In the genomic region with DNA sequence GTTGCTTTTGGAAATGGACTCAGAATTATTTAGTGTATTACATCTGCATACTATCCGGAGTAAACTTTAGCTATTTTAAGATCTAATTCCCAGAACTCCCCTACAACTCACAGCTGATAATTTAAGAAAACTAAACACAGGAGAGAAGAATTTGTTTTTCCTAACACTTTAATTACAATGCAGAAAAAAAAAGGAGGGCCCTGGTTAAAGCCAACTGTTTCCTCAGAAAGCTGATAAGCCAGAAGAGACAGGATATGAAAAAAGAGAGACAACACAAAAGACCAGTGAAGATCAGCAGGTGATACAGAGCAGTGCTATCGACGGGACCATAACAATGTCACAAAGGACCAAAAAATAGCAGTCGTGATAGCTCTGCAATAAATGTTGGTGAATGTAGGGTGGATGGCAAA, we compare ENCODE assay signal across 1 cellular context.
A peak's percentile ranks its signal among the peaks of the same experiment; 100 is the strongest.
TF ChIP-seq lines count a peak whose summit lies in the region.

No MANE protein-coding gene starts in this region.

TF ChIP-seq in K562, 482 proteins besides CTCF, POLR2A, EP300 and RAD21 (continued from another document and continues in another):
- TF ChIP-seq, protein P1, sequence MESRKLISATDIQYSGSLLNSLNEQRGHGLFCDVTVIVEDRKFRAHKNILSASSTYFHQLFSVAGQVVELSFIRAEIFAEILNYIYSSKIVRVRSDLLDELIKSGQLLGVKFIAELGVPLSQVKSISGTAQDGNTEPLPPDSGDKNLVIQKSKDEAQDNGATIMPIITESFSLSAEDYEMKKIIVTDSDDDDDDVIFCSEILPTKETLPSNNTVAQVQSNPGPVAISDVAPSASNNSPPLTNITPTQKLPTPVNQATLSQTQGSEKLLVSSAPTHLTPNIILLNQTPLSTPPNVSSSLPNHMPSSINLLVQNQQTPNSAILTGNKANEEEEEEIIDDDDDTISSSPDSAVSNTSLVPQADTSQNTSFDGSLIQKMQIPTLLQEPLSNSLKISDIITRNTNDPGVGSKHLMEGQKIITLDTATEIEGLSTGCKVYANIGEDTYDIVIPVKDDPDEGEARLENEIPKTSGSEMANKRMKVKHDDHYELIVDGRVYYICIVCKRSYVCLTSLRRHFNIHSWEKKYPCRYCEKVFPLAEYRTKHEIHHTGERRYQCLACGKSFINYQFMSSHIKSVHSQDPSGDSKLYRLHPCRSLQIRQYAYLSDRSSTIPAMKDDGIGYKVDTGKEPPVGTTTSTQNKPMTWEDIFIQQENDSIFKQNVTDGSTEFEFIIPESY (CRISPR knock-in tag; IDR thresholded peaks at IDR 0.05) = no peak
- TF ChIP-seq, protein P2, sequence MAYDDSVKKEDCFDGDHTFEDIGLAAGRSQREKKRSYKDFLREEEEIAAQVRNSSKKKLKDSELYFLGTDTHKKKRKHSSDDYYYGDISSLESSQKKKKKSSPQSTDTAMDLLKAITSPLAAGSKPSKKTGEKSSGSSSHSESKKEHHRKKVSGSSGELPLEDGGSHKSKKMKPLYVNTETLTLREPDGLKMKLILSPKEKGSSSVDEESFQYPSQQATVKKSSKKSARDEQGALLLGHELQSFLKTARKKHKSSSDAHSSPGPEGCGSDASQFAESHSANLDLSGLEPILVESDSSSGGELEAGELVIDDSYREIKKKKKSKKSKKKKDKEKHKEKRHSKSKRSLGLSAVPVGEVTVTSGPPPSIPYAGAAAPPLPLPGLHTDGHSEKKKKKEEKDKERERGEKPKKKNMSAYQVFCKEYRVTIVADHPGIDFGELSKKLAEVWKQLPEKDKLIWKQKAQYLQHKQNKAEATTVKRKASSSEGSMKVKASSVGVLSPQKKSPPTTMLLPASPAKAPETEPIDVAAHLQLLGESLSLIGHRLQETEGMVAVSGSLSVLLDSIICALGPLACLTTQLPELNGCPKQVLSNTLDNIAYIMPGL (CRISPR knock-in tag; IDR thresholded peaks at IDR 0.05) = no peak
- TF ChIP-seq SMAD4 (CRISPR knock-in tag; conservative IDR thresholded peaks at IDR 0.05) (peak; percentile 63), NR2C2 (CRISPR knock-in tag; IDR thresholded peaks at IDR 0.05) (no peak), NR2C2 (tag; IDR thresholded peaks at IDR 0.05) (no peak), ESRRA (IDR thresholded peaks at IDR 0.05; ENCODE audit: borderline replicate concordance, low read depth) (no peak), ZNF23 (CRISPR knock-in tag; IDR thresholded peaks at IDR 0.05) (no peak), ZBTB1 (CRISPR knock-in tag; IDR thresholded peaks at IDR 0.05; ENCODE audit: borderline replicate concordance, low read depth) (no peak), HDAC1 (IDR thresholded peaks at IDR 0.05) (0 out of 4 replicates have a peak, but pooled peaks of 1 of the 2 experiments have one; percentile 54), KLF16 (IDR thresholded peaks at IDR 0.05) (0 out of 2 replicates have a peak, but pooled peaks have one; percentile 5), LEF1 (IDR thresholded peaks at IDR 0.05) (no peak), KDM1A (IDR thresholded peaks at IDR 0.05) (peak in 1 of 2 experiments; percentile 17; a peak in 1 of 4 replicates), SP1 (CRISPR knock-in tag; IDR thresholded peaks at IDR 0.05) (no peak), PHB2 (IDR thresholded peaks at IDR 0.05; ENCODE audit: low read depth) (no peak), RFX7 (CRISPR knock-in tag; IDR thresholded peaks at IDR 0.05) (no peak), EP400 (IDR thresholded peaks at IDR 0.05) (no peak), ELF4 (CRISPR knock-in tag; IDR thresholded peaks at IDR 0.05) (no peak), CREB1 (IDR thresholded peaks at IDR 0.05) (no peak), CREB1 (CRISPR knock-in tag; IDR thresholded peaks at IDR 0.05) (no peak), ZNF586 (CRISPR knock-in tag; conservative IDR thresholded peaks at IDR 0.05) (no peak), ELF2 (CRISPR knock-in tag; IDR thresholded peaks at IDR 0.05) (no peak), ZZZ3 (IDR thresholded peaks at IDR 0.05) (no peak), NUFIP1 (IDR thresholded peaks at IDR 0.05; ENCODE audit: partially characterized antibody) (no peak), NR4A1 (CRISPR knock-in tag; IDR thresholded peaks at IDR 0.05) (no peak), NR4A1 (tag; IDR thresholded peaks at IDR 0.05) (no peak), ZNF436 (CRISPR knock-in tag; IDR thresholded peaks at IDR 0.05) (no peak), TCF7L2 (IDR thresholded peaks at IDR 0.05; ENCODE audit: low read depth, low read length) (no peak), ILK (tag; IDR thresholded peaks at IDR 0.05; ENCODE audit: borderline replicate concordance, low read depth) (no peak), EWSR1 (IDR thresholded peaks at IDR 0.05; ENCODE audit: borderline replicate concordance, low read depth, partially characterized antibody) (no peak), POLR2AphosphoS5 (IDR thresholded peaks at IDR 0.05; ENCODE audit: control insufficient read depth, insufficient read depth, low read depth, low read length) (no peak), NFIC (IDR thresholded peaks at IDR 0.05) (0 out of 2 replicates have a peak, but pooled peaks have one; percentile 18), HDAC3 (IDR thresholded peaks at IDR 0.05; ENCODE audit: borderline replicate concordance, partially characterized antibody) (no peak), ARID1B (IDR thresholded peaks at IDR 0.05) (peak; percentile 72), MED1 (CRISPR knock-in tag; IDR thresholded peaks at IDR 0.05; ENCODE audit: borderline replicate concordance) (no peak), CEBPG (CRISPR knock-in tag; IDR thresholded peaks at IDR 0.05) (no peak), CEBPG (tag; conservative IDR thresholded peaks at IDR 0.05 in 1 of 2, IDR thresholded peaks at IDR 0.05 in 1 of 2) (no peak)
- TF ChIP-seq, protein P3, sequence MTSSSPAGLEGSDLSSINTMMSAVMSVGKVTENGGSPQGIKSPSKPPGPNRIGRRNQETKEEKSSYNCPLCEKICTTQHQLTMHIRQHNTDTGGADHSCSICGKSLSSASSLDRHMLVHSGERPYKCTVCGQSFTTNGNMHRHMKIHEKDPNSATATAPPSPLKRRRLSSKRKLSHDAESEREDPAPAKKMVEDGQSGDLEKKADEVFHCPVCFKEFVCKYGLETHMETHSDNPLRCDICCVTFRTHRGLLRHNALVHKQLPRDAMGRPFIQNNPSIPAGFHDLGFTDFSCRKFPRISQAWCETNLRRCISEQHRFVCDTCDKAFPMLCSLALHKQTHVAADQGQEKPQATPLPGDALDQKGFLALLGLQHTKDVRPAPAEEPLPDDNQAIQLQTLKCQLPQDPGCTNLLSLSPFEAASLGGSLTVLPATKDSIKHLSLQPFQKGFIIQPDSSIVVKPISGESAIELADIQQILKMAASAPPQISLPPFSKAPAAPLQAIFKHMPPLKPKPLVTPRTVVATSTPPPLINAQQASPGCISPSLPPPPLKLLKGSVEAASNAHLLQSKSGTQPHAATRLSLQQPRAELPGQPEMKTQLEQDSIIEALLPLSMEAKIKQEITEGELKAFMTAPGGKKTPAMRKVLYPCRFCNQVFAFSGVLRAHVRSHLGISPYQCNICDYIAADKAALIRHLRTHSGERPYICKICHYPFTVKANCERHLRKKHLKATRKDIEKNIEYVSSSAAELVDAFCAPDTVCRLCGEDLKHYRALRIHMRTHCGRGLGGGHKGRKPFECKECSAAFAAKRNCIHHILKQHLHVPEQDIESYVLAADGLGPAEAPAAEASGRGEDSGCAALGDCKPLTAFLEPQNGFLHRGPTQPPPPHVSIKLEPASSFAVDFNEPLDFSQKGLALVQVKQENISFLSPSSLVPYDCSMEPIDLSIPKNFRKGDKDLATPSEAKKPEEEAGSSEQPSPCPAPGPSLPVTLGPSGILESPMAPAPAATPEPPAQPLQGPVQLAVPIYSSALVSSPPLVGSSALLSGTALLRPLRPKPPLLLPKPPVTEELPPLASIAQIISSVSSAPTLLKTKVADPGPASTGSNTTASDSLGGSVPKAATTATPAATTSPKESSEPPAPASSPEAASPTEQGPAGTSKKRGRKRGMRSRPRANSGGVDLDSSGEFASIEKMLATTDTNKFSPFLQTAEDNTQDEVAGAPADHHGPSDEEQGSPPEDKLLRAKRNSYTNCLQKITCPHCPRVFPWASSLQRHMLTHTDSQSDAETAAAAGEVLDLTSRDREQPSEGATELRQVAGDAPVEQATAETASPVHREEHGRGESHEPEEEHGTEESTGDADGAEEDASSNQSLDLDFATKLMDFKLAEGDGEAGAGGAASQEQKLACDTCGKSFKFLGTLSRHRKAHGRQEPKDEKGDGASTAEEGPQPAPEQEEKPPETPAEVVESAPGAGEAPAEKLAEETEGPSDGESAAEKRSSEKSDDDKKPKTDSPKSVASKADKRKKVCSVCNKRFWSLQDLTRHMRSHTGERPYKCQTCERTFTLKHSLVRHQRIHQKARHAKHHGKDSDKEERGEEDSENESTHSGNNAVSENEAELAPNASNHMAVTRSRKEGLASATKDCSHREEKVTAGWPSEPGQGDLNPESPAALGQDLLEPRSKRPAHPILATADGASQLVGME (CRISPR knock-in tag; IDR thresholded peaks at IDR 0.05) = no peak
- TF ChIP-seq, protein P4, sequence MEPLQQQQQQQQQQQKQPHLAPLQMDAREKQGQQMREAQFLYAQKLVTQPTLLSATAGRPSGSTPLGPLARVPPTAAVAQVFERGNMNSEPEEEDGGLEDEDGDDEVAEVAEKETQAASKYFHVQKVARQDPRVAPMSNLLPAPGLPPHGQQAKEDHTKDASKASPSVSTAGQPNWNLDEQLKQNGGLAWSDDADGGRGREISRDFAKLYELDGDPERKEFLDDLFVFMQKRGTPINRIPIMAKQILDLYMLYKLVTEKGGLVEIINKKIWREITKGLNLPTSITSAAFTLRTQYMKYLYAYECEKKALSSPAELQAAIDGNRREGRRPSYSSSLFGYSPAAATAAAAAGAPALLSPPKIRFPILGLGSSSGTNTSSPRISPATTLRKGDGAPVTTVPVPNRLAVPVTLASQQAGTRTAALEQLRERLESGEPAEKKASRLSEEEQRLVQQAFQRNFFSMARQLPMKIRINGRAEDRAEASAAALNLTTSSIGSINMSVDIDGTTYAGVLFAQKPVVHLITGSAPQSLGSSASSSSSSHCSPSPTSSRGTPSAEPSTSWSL (CRISPR knock-in tag; IDR thresholded peaks at IDR 0.05; ENCODE audit: borderline replicate concordance) = no peak
- TF ChIP-seq, protein P5, sequence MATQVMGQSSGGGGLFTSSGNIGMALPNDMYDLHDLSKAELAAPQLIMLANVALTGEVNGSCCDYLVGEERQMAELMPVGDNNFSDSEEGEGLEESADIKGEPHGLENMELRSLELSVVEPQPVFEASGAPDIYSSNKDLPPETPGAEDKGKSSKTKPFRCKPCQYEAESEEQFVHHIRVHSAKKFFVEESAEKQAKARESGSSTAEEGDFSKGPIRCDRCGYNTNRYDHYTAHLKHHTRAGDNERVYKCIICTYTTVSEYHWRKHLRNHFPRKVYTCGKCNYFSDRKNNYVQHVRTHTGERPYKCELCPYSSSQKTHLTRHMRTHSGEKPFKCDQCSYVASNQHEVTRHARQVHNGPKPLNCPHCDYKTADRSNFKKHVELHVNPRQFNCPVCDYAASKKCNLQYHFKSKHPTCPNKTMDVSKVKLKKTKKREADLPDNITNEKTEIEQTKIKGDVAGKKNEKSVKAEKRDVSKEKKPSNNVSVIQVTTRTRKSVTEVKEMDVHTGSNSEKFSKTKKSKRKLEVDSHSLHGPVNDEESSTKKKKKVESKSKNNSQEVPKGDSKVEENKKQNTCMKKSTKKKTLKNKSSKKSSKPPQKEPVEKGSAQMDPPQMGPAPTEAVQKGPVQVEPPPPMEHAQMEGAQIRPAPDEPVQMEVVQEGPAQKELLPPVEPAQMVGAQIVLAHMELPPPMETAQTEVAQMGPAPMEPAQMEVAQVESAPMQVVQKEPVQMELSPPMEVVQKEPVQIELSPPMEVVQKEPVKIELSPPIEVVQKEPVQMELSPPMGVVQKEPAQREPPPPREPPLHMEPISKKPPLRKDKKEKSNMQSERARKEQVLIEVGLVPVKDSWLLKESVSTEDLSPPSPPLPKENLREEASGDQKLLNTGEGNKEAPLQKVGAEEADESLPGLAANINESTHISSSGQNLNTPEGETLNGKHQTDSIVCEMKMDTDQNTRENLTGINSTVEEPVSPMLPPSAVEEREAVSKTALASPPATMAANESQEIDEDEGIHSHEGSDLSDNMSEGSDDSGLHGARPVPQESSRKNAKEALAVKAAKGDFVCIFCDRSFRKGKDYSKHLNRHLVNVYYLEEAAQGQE (CRISPR knock-in tag; IDR thresholded peaks at IDR 0.05; ENCODE audit: low read depth) = no peak
- TF ChIP-seq, protein P6, sequence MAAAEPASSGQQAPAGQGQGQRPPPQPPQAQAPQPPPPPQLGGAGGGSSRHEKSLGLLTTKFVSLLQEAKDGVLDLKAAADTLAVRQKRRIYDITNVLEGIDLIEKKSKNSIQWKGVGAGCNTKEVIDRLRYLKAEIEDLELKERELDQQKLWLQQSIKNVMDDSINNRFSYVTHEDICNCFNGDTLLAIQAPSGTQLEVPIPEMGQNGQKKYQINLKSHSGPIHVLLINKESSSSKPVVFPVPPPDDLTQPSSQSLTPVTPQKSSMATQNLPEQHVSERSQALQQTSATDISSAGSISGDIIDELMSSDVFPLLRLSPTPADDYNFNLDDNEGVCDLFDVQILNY (CRISPR knock-in tag; IDR thresholded peaks at IDR 0.05) = no peak
- TF ChIP-seq, protein P7, sequence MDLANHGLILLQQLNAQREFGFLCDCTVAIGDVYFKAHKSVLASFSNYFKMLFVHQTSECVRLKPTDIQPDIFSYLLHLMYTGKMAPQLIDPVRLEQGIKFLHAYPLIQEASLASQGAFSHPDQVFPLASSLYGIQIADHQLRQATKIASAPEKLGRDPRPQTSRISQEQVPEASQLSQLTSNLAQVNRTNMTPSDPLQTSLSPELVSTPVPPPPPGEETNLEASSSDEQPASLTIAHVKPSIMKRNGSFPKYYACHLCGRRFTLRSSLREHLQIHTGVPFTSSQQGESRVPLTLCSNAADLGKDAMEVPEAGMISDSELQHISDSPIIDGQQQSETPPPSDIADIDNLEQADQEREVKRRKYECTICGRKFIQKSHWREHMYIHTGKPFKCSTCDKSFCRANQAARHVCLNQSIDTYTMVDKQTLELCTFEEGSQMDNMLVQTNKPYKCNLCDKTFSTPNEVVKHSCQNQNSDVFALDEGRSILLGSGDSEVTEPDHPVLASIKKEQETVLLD (IDR thresholded peaks at IDR 0.05) = 0 out of 2 replicates have a peak, but pooled peaks have one; percentile 30
